In genomic region chr6:11575408-11576033, GRCh38 we compare ENCODE assay signal across 8 cellular contexts. TPM values are rescaled to one million over a fixed set of nuclear protein-coding genes. Genes with fewer than 3 reads are reported as not detected.
DNase-seq lines count a peak whose midpoint lies in the region; ATAC-seq and TF ChIP-seq lines count a peak whose summit lies in the region.

No MANE protein-coding gene starts in this region.

- intact Hi-C loops in heart right ventricle (cut with DNase I): loop anchor here in 3 of 10 donors (1.0 to 10.0 kb wide), 4 partner anchors 78 to 433 kb away; no protein-coding TSS in a partner anchor

- no peaks in the 10 kb centered on the region for H3K27me3 ChIP-seq in heart right ventricle

- H3K27ac ChIP-seq in heart right ventricle: peak overlapping the region in 1 of 10 donors; percentile 22

- ATAC-seq in heart right ventricle (peak; percentile 85 to 98 (median 92)), GM18858 (IDR thresholded peaks at IDR 0.05; ENCODE audit: unreplicated experiment) (no peak)

- H3K9me3 ChIP-seq in heart right ventricle: no peaks in the 10 kb centered on the region

- peak; percentile 81 for DNase-seq in H4 (ENCODE audit: low spot score)
- DNase-seq in LHCN-M2 (ENCODE audit: low read depth): peak; percentile 66
- peak; percentile 80 for DNase-seq in SIG-M5 treated with dmso at 0.1 percent for 504 hours (lab: John Stamatoyannopoulos, UW; ENCODE audit: unreplicated experiment)
- DNase-seq in activated naive CD8-positive, alpha-beta T cell treated with anti-CD3 and anti-CD28 coated beads, Interleukin-2, amount 50 U/mL, for 16 hours (ENCODE audit: low read depth, low spot score): peak; percentile 18
- DNase-seq in heart right ventricle: peak in 1 of 2 donors; percentile 56
- DNase-seq in putamen (ENCODE audit: low spot score): peak; percentile 55

- peaks cover 0 to 6% (median 0%) of the 10 kb centered on the region in 9 donors for H3K4me1 ChIP-seq in heart right ventricle

- peak overlapping the region in 1 of 10 donors; percentile 13 for H3K4me3 ChIP-seq in heart right ventricle

- TF ChIP-seq CTCF in GM12872 (IDR thresholded peaks at IDR 0.05; ENCODE audit: insufficient read depth, low read depth, low read length) (peak; percentile 98), heart right ventricle (IDR thresholded peaks at IDR 0.05) (peak; percentile 66 to 88 (median 81))

- peaks cover 0 to 5% (median 0%) of the 10 kb centered on the region in 9 donors for H3K36me3 ChIP-seq in heart right ventricle

- 48 to 52% methylated on average over 10 of the region's 10 CpGs for WGBS in heart right ventricle, 2 donors

RNA-seq across cellular contexts. Expression of gene TMEM170B, which starts 38.0 kb away (rescaled TPM):
- 0.95 and 1.3 TPM in 2 replicates for total RNA-seq in H4 (2014; rRNA removed; shearing (Covaris generic))
- 0.77 and 1.3 TPM in 2 replicates for total RNA-seq in LHCN-M2 (2014; rRNA removed)
- polyA plus RNA-seq in LHCN-M2 (2012): 0.67 TPM
- 1 to 10 TPM; 3.3 to 5.3 (median 4.3) TPM for total RNA-seq in heart right ventricle
- 1 to 10 TPM; 1.3 TPM for polyA plus RNA-seq in heart right ventricle
